1 cellular context compared by ENCODE assay signal in genomic region chr2:199467462-199467822, GRCh38.
TF ChIP-seq lines count a peak whose summit lies in the region.

No MANE protein-coding gene starts in this region.

TF ChIP-seq in WTC11, 78 proteins besides CTCF, POLR2A, EP300 and RAD21 (continued from another document):
- TF ChIP-seq, protein P1, sequence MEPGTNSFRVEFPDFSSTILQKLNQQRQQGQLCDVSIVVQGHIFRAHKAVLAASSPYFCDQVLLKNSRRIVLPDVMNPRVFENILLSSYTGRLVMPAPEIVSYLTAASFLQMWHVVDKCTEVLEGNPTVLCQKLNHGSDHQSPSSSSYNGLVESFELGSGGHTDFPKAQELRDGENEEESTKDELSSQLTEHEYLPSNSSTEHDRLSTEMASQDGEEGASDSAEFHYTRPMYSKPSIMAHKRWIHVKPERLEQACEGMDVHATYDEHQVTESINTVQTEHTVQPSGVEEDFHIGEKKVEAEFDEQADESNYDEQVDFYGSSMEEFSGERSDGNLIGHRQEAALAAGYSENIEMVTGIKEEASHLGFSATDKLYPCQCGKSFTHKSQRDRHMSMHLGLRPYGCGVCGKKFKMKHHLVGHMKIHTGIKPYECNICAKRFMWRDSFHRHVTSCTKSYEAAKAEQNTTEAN (CRISPR knock-in tag; IDR thresholded peaks at IDR 0.05), result no peak
- TF ChIP-seq E2F1 (CRISPR knock-in tag; IDR thresholded peaks at IDR 0.05) (no peak), JUN (CRISPR knock-in tag; IDR thresholded peaks at IDR 0.05) (no peak), ELF4 (CRISPR knock-in tag; IDR thresholded peaks at IDR 0.05; ENCODE audit: low read depth) (no peak), AFF4 (CRISPR knock-in tag; IDR thresholded peaks at IDR 0.05; ENCODE audit: borderline replicate concordance) (no peak), MXD4 (CRISPR knock-in tag; IDR thresholded peaks at IDR 0.05; ENCODE audit: borderline replicate concordance) (no peak), ZBTB21 (CRISPR knock-in tag; IDR thresholded peaks at IDR 0.05; ENCODE audit: borderline replicate concordance) (no peak), ESRRA (CRISPR knock-in tag; IDR thresholded peaks at IDR 0.05; ENCODE audit: borderline replicate concordance) (no peak)
- TF ChIP-seq, protein P2, sequence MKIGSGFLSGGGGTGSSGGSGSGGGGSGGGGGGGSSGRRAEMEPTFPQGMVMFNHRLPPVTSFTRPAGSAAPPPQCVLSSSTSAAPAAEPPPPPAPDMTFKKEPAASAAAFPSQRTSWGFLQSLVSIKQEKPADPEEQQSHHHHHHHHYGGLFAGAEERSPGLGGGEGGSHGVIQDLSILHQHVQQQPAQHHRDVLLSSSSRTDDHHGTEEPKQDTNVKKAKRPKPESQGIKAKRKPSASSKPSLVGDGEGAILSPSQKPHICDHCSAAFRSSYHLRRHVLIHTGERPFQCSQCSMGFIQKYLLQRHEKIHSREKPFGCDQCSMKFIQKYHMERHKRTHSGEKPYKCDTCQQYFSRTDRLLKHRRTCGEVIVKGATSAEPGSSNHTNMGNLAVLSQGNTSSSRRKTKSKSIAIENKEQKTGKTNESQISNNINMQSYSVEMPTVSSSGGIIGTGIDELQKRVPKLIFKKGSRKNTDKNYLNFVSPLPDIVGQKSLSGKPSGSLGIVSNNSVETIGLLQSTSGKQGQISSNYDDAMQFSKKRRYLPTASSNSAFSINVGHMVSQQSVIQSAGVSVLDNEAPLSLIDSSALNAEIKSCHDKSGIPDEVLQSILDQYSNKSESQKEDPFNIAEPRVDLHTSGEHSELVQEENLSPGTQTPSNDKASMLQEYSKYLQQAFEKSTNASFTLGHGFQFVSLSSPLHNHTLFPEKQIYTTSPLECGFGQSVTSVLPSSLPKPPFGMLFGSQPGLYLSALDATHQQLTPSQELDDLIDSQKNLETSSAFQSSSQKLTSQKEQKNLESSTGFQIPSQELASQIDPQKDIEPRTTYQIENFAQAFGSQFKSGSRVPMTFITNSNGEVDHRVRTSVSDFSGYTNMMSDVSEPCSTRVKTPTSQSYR (CRISPR knock-in tag; IDR thresholded peaks at IDR 0.05), result no peak
- TF ChIP-seq, protein P3, sequence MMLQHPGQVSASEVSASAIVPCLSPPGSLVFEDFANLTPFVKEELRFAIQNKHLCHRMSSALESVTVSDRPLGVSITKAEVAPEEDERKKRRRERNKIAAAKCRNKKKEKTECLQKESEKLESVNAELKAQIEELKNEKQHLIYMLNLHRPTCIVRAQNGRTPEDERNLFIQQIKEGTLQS (CRISPR knock-in tag; conservative IDR thresholded peaks at IDR 0.05), result no peak
